In the genomic region with DNA sequence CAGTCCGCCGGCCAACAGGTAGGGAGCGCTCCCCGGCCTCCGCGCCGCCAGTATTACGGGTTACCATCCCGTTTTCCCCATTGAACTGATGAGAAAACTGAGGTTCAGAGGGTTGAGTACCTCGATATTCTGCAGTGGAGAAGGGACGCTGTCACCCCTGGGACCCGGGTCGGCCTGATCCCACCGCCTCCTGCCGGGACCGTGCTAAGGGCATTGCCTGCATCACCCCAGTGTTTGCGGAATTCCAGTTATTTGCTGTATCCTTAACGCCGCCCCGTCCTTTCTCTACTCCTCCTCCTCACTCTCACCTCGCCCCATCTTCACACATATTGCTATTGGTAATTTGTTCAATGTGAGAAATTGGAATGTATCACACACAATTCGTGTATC, we compare ENCODE assay signal across 2 cellular contexts.
TF ChIP-seq lines count a peak whose summit lies in the region.

No MANE protein-coding gene starts in this region.

TF ChIP-seq in GM12878, 131 proteins besides CTCF, POLR2A, EP300 and RAD21 (continued from another document):
- no peak for TF ChIP-seq RBBP5 (conservative IDR thresholded peaks at IDR 0.05)
- TF ChIP-seq POU2F2 (IDR thresholded peaks at IDR 0.05; ENCODE audit: borderline replicate concordance, low read depth, low read length) = no peak

TF ChIP-seq in liver, 16 proteins besides CTCF, POLR2A, EP300 and RAD21 (continued from another document):
- TF ChIP-seq, protein P1, sequence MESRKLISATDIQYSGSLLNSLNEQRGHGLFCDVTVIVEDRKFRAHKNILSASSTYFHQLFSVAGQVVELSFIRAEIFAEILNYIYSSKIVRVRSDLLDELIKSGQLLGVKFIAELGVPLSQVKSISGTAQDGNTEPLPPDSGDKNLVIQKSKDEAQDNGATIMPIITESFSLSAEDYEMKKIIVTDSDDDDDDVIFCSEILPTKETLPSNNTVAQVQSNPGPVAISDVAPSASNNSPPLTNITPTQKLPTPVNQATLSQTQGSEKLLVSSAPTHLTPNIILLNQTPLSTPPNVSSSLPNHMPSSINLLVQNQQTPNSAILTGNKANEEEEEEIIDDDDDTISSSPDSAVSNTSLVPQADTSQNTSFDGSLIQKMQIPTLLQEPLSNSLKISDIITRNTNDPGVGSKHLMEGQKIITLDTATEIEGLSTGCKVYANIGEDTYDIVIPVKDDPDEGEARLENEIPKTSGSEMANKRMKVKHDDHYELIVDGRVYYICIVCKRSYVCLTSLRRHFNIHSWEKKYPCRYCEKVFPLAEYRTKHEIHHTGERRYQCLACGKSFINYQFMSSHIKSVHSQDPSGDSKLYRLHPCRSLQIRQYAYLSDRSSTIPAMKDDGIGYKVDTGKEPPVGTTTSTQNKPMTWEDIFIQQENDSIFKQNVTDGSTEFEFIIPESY (IDR thresholded peaks at IDR 0.05) = no peak
- TF ChIP-seq SP1 (IDR thresholded peaks at IDR 0.05) (no peak), YY1 (IDR thresholded peaks at IDR 0.05) (no peak), FOXA1 (IDR thresholded peaks at IDR 0.05) (no peak), HNF4A (conservative IDR thresholded peaks at IDR 0.05) (no peak), EGR1 (IDR thresholded peaks at IDR 0.05; ENCODE audit: low read depth in 2 of 2) (no peak), RXRA (IDR thresholded peaks at IDR 0.05) (no peak), JUND (IDR thresholded peaks at IDR 0.05) (no peak), GABPA (IDR thresholded peaks at IDR 0.05 in 1 of 2, conservative IDR thresholded peaks at IDR 0.05 in 1 of 2) (no peak)
- TF ChIP-seq, protein P2, sequence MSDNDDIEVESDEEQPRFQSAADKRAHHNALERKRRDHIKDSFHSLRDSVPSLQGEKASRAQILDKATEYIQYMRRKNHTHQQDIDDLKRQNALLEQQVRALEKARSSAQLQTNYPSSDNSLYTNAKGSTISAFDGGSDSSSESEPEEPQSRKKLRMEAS (IDR thresholded peaks at IDR 0.05) = no peak
